In the genomic region with DNA sequence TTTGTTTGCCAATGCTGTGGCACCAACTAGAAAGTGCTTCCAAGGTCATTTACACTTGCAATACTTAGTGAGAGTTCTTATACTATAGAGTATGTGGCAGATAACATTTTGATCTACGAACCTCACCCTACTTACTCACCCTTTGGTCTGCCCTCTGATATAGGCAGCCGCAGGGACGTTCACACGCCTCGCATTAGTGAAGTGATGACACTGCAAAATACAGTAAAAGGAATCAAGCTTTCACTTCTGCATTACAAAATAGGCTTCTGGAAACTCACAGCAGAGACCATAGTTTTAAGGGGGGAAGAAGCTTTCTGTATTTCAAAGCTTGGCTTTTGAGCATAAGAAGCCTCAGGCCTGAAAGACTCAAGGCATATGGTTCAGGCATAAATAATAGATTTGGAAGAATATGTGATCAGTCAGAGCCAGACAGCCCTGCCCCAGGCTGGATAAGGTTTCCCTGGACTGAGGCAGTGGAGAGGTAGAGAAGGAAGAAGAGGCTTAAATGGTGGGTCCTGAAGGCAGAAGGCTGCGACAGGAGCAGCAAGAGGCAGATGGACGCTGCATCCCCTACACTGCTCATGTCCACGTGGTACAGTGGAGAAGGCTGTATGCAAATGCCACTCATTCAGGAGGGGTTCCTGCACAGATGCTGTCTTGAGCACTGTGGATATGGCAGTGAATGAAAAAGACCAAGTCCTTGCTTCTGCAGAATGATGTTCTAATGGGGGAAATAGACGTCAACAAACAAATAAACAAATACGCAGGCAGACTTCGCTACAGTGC, we compare ENCODE assay signal across 1 cellular context.
TF ChIP-seq lines count a peak whose summit lies in the region.

No MANE protein-coding gene starts in this region.

TF ChIP-seq in GM23338, 12 proteins besides CTCF, POLR2A, EP300 and RAD21 (continued from another document):
- TF ChIP-seq, protein P1, sequence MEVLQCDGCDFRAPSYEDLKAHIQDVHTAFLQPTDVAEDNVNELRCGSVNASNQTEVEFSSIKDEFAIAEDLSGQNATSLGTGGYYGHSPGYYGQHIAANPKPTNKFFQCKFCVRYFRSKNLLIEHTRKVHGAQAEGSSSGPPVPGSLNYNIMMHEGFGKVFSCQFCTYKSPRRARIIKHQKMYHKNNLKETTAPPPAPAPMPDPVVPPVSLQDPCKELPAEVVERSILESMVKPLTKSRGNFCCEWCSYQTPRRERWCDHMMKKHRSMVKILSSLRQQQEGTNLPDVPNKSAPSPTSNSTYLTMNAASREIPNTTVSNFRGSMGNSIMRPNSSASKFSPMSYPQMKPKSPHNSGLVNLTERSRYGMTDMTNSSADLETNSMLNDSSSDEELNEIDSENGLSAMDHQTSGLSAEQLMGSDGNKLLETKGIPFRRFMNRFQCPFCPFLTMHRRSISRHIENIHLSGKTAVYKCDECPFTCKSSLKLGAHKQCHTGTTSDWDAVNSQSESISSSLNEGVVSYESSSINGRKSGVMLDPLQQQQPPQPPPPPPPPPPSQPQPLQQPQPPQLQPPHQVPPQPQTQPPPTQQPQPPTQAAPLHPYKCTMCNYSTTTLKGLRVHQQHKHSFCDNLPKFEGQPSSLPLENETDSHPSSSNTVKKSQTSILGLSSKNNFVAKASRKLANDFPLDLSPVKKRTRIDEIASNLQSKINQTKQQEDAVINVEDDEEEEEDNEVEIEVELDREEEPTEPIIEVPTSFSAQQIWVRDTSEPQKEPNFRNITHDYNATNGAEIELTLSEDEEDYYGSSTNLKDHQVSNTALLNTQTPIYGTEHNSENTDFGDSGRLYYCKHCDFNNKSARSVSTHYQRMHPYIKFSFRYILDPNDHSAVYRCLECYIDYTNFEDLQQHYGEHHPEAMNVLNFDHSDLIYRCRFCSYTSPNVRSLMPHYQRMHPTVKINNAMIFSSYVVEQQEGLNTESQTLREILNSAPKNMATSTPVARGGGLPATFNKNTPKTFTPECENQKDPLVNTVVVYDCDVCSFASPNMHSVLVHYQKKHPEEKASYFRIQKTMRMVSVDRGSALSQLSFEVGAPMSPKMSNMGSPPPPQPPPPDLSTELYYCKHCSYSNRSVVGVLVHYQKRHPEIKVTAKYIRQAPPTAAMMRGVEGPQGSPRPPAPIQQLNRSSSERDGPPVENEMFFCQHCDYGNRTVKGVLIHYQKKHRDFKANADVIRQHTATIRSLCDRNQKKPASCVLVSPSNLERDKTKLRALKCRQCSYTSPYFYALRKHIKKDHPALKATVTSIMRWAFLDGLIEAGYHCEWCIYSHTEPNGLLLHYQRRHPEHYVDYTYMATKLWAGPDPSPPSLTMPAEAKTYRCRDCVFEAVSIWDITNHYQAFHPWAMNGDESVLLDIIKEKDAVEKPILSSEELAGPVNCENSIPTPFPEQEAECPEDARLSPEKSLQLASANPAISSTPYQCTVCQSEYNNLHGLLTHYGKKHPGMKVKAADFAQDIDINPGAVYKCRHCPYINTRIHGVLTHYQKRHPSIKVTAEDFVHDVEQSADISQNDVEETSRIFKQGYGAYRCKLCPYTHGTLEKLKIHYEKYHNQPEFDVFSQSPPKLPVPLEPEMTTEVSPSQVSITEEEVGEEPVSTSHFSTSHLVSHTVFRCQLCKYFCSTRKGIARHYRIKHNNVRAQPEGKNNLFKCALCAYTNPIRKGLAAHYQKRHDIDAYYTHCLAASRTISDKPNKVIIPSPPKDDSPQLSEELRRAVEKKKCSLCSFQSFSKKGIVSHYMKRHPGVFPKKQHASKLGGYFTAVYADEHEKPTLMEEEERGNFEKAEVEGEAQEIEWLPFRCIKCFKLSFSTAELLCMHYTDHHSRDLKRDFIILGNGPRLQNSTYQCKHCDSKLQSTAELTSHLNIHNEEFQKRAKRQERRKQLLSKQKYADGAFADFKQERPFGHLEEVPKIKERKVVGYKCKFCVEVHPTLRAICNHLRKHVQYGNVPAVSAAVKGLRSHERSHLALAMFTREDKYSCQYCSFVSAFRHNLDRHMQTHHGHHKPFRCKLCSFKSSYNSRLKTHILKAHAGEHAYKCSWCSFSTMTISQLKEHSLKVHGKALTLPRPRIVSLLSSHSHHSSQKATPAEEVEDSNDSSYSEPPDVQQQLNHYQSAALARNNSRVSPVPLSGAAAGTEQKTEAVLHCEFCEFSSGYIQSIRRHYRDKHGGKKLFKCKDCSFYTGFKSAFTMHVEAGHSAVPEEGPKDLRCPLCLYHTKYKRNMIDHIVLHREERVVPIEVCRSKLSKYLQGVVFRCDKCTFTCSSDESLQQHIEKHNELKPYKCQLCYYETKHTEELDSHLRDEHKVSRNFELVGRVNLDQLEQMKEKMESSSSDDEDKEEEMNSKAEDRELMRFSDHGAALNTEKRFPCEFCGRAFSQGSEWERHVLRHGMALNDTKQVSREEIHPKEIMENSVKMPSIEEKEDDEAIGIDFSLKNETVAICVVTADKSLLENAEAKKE (CRISPR knock-in tag; IDR thresholded peaks at IDR 0.05) = no peak
- TF ChIP-seq, protein P2, sequence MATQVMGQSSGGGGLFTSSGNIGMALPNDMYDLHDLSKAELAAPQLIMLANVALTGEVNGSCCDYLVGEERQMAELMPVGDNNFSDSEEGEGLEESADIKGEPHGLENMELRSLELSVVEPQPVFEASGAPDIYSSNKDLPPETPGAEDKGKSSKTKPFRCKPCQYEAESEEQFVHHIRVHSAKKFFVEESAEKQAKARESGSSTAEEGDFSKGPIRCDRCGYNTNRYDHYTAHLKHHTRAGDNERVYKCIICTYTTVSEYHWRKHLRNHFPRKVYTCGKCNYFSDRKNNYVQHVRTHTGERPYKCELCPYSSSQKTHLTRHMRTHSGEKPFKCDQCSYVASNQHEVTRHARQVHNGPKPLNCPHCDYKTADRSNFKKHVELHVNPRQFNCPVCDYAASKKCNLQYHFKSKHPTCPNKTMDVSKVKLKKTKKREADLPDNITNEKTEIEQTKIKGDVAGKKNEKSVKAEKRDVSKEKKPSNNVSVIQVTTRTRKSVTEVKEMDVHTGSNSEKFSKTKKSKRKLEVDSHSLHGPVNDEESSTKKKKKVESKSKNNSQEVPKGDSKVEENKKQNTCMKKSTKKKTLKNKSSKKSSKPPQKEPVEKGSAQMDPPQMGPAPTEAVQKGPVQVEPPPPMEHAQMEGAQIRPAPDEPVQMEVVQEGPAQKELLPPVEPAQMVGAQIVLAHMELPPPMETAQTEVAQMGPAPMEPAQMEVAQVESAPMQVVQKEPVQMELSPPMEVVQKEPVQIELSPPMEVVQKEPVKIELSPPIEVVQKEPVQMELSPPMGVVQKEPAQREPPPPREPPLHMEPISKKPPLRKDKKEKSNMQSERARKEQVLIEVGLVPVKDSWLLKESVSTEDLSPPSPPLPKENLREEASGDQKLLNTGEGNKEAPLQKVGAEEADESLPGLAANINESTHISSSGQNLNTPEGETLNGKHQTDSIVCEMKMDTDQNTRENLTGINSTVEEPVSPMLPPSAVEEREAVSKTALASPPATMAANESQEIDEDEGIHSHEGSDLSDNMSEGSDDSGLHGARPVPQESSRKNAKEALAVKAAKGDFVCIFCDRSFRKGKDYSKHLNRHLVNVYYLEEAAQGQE (IDR thresholded peaks at IDR 0.05; ENCODE audit: unreplicated experiment) = no peak
- TF ChIP-seq EZH2phosphoT487 (IDR thresholded peaks at IDR 0.05; ENCODE audit: unreplicated experiment) = no peak
- no peak for TF ChIP-seq JUNB (IDR thresholded peaks at IDR 0.05; ENCODE audit: unreplicated experiment)
- TF ChIP-seq NANOG (IDR thresholded peaks at IDR 0.05; ENCODE audit: borderline replicate concordance) = no peak
- no peak for TF ChIP-seq POLR2AphosphoS5 (IDR thresholded peaks at IDR 0.05; ENCODE audit: low read depth)
